14 cellular contexts compared by ENCODE assay signal in genomic region chr19:40824921-40825320, GRCh38. TPM values are rescaled to one million over a fixed set of nuclear protein-coding genes. Genes with fewer than 3 reads are reported as not detected.
"Had no signal": no experiment of that assay in that cellular context is flagged by ENCODE, and none has a peak within 500 bp of the region (broad histone marks: within the 10 kb centered on the region; RNA-seq: fewer than 3 reads in every experiment).

No MANE protein-coding gene starts in this region.

RNA-seq across cellular contexts. Expression of gene CYP2A6, which starts 25.3 kb away (rescaled TPM):
- total RNA-seq: activated T-cell treated with anti-CD3 and anti-CD28 coated beads, Interleukin-2, amount 50 U/mL, for 72 hours; bronchial epithelial cell; esophagus muscularis mucosa; foreskin keratinocyte; left ventricle myocardium inferior; mammary epithelial cell; smooth muscle cell; T-helper 1 cell treated with Interleukin-12 subunit alpha and Interleukin-12 subunit beta and Interleukin-4 antibody, amounts not matched to agents 30 ng/mL and 1 ng/mL, for 36 hours; temporal lobe; transverse colon had no signal
- polyA plus RNA-seq: foreskin keratinocyte, heart left ventricle, mammary epithelial cell, pancreas, smooth muscle cell had no signal

RNA-seq across cellular contexts. Expression of gene MIA, which starts 49.6 kb away (rescaled TPM):
- total RNA-seq: left ventricle myocardium inferior; T-helper 1 cell treated with Interleukin-12 subunit alpha and Interleukin-12 subunit beta and Interleukin-4 antibody, amounts not matched to agents 30 ng/mL and 1 ng/mL, for 36 hours had no signal

RNA-seq across cellular contexts. Expression of gene CYP2A7, which starts 57.1 kb away (rescaled TPM):
- total RNA-seq: activated T-cell treated with anti-CD3 and anti-CD28 coated beads, Interleukin-2, amount 50 U/mL, for 72 hours; bronchial epithelial cell; esophagus muscularis mucosa; foreskin keratinocyte; heart left ventricle; left ventricle myocardium inferior; mammary epithelial cell; prostate gland; smooth muscle cell; T-helper 1 cell treated with Interleukin-12 subunit alpha and Interleukin-12 subunit beta and Interleukin-4 antibody, amounts not matched to agents 30 ng/mL and 1 ng/mL, for 36 hours; temporal lobe; transverse colon had no signal
- polyA plus RNA-seq: adipose tissue, foreskin keratinocyte, heart left ventricle, mammary epithelial cell, pancreas, smooth muscle cell had no signal
